In the genomic region with DNA sequence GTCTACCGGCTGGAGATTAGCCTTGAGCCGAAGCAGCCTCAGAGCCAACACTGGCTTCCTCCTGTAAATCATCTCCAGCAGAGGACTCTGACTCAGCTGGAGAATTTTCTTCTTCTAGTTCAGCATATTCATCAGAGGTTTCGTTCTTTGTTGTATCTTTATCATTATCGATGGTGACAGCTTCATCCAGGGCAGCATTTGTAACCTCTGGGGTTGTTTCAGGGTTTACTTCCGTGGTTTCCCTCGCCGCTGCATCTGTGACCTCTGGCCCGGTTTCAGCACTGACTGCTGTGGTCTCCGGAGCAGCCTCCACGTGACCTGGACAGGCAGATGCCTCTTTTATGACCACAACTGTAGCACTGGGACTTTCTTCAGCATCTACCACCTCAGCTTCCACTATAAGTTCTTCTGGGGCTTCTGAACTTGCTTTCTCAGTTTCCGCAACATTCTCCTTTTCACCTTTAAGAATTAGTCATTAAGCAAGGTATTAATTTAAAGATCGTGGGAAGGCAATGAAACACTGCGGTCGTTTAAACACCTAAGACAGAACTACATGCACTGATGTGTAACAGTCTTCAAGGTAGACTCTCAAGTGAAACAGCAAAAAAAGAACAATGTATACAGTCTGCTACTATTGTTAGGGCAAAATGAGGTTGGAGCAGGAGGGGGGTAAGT, we compare ENCODE assay signal across 1 cellular context.
TF ChIP-seq lines count a peak whose summit lies in the region.

No MANE protein-coding gene starts in this region.

TF ChIP-seq in GM23338, 12 proteins besides CTCF, POLR2A, EP300 and RAD21 (continued from another document):
- TF ChIP-seq ZNF462 (CRISPR knock-in tag; IDR thresholded peaks at IDR 0.05): no peak
TF ChIP-seq in GM23338: peak in this region for 0.
